8 cellular contexts compared by ENCODE assay signal in the genomic region with DNA sequence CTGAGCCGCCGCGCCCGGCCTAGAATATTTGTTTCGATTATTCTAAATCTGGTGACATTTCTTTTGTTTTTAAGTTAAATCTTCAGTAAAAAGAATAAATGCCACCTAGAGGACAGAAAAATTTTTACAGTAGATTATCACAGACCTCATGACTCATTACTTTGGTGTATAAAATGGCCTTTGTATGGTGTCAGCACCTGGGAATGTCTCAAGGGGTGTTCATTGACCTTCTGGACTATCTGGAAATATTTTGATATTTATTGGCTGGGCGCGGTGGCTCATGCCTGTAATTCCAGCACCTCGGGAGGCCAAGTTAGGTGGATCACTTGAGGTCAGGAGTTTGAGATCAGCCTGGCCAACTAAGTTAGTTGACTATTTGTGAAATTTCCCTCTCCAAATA. TPM values are rescaled to one million over a fixed set of nuclear protein-coding genes. Genes with fewer than 3 reads are reported as not detected.
DNase-seq lines count a peak whose midpoint lies in the region; ATAC-seq, FAIRE-seq and TF ChIP-seq lines count a peak whose summit lies in the region.

No MANE protein-coding gene starts in this region.

- WGBS in smooth muscle cell (ENCODE audit: low lambda C conversion rate), result 87% methylated on average over 8 of the region's 8 CpGs

- no peaks in the 10 kb centered on the region for H3K27me3 ChIP-seq in smooth muscle cell (ENCODE audit: low read depth)

- ATAC-seq in GM19455 (IDR thresholded peaks at IDR 0.05; ENCODE audit: unreplicated experiment), result no peak
- ATAC-seq in GM21367 (IDR thresholded peaks at IDR 0.05; ENCODE audit: unreplicated experiment), result no peak

- no peak overlapping the region for H2AFZ ChIP-seq in smooth muscle cell (ENCODE audit: low read depth)

- H3K4me3 ChIP-seq in AG09309 (ENCODE audit: control insufficient read depth, low read depth, low read length) (no peak overlapping the region), fibroblast of pulmonary artery (replicated peaks; ENCODE audit: low read depth, low read length) (no peak overlapping the region), smooth muscle cell (no peak overlapping the region)

- no peak for TF ChIP-seq POLR2A in GM12891 (IDR thresholded peaks at IDR 0.05; ENCODE audit: low read depth, low read length)

- peak; percentile 42 for DNase-seq in AG09309 (ENCODE audit: low read depth)
- DNase-seq in GM12891 (ENCODE audit: insufficient read length, low spot score), result peak; percentile 8
- peak; percentile 90 for DNase-seq in RKO (ENCODE audit: low spot score)
- peak; percentile 73 for DNase-seq in fibroblast of pulmonary artery (ENCODE audit: low read depth)
- DNase-seq in smooth muscle cell (lab: John Stamatoyannopoulos, UW; ENCODE audit: unreplicated experiment), result no peak
- DNase-seq in middle frontal gyrus (ENCODE audit: extremely low spot score, low spot score), result no peak

- peak overlapping the region; percentile 61 for H3K27ac ChIP-seq in smooth muscle cell (ENCODE audit: low read depth)

- H3K4me2 ChIP-seq in smooth muscle cell, result peak overlapping the region; percentile 3

- FAIRE-seq in GM12891 (lab: Jason Lieb, UNC), result no peak

- no peak overlapping the region for H3K9ac ChIP-seq in smooth muscle cell (ENCODE audit: low read depth)

- no peaks in the 10 kb centered on the region for H3K36me3 ChIP-seq in smooth muscle cell (ENCODE audit: low read depth)

- no peaks in the 10 kb centered on the region for H4K20me1 ChIP-seq in smooth muscle cell (ENCODE audit: low read depth)

- no peaks in the 10 kb centered on the region for H3K79me2 ChIP-seq in smooth muscle cell (ENCODE audit: low read depth)

- no peaks in the 10 kb centered on the region for H3K4me1 ChIP-seq in smooth muscle cell (ENCODE audit: low read depth)

- TF ChIP-seq CTCF in AG09309 (IDR thresholded peaks at IDR 0.05; ENCODE audit: control insufficient read depth, insufficient read depth, low read depth, low read length, missing control alignments), result peak; percentile 9
- TF ChIP-seq CTCF in fibroblast of pulmonary artery (IDR thresholded peaks at IDR 0.05; ENCODE audit: low read length, missing control alignments), result peak; percentile 33
- TF ChIP-seq CTCF in smooth muscle cell (IDR thresholded peaks at IDR 0.05; ENCODE audit: borderline replicate concordance, insufficient read depth, poor library complexity, severe bottlenecking), result peak; percentile 47

- H3F3A ChIP-seq in smooth muscle cell (ENCODE audit: low read depth), result no peaks in the 10 kb centered on the region

- no peaks in the 10 kb centered on the region for H3K9me3 ChIP-seq in smooth muscle cell (replicated peaks; ENCODE audit: low read depth)

TF ChIP-seq in GM12891, 5 proteins besides CTCF, POLR2A, EP300 and RAD21:
- TF ChIP-seq SPI1 (IDR thresholded peaks at IDR 0.05; ENCODE audit: low read depth, low read length), result no peak
- TF ChIP-seq POU2F2 (IDR thresholded peaks at IDR 0.05; ENCODE audit: low read depth, low read length), result no peak
- TF ChIP-seq POLR2AphosphoS5 (IDR thresholded peaks at IDR 0.05; ENCODE audit: low read depth, low read length), result no peak
- no peak for TF ChIP-seq TAF1 (IDR thresholded peaks at IDR 0.05; ENCODE audit: low read depth, low read length)

RNA-seq across cellular contexts. Expression of a gene that starts 30.3 kb away (rescaled TPM):
- 4.9 TPM for polyA plus RNA-seq in GM12891 (2012; ENCODE audit: low read depth, missing spikeins)
- total RNA-seq in smooth muscle cell, result 27.8 and 28.9 TPM in 2 replicates
- 10.5 and 12.8 TPM in 2 replicates for polyA plus RNA-seq in smooth muscle cell

Comparison
In these comparisons a context has a peak if more than half of its experiments do, and no peak if none do; other contexts are left out.
1. DNase-seq: peak in AG09309 (single experiment), GM12891 (single experiment), RKO (single experiment) and fibroblast of pulmonary artery (single experiment); none in smooth muscle cell (single experiment) and middle frontal gyrus (single experiment).
2. Peak in every context shown above with its lines, with median percentiles within 50 percentile points of each other: CTCF ChIP-seq.